ENCODE assay signal across 10 cellular contexts in genomic region chr12:100404769-100405407, GRCh38. TPM values are rescaled to one million over a fixed set of nuclear protein-coding genes. Genes with fewer than 3 reads are reported as not detected.
DNase-seq lines count a peak whose midpoint lies in the region; ATAC-seq and TF ChIP-seq lines count a peak whose summit lies in the region.
"Had no signal": no experiment of that assay in that cellular context is flagged by ENCODE, and none has a peak within 500 bp of the region (broad histone marks: within the 10 kb centered on the region; RNA-seq: fewer than 3 reads in every experiment).

No MANE protein-coding gene starts in this region.

- H3K4me1 ChIP-seq in DND-41 (ENCODE audit: insufficient read depth, low read length) = no peaks in the 10 kb centered on the region

- no peaks in the 10 kb centered on the region for H3K79me2 ChIP-seq in DND-41 (ENCODE audit: insufficient read depth, low read length)

- H2AFZ ChIP-seq in DND-41 (ENCODE audit: low read depth, low read length) = no peak overlapping the region

- H3K4me2 ChIP-seq in DND-41 (ENCODE audit: insufficient read depth, low read length) = no peak overlapping the region

- no peak overlapping the region for H3K27ac ChIP-seq in DND-41 (ENCODE audit: low read length)

- ATAC-seq in DND-41 (ENCODE audit: insufficient read depth, low read depth) (peak; percentile 65; the same call in 1 of the 3 replicates), GM19395 (IDR thresholded peaks at IDR 0.05; ENCODE audit: unreplicated experiment) (peak; percentile 79), GM21360 (IDR thresholded peaks at IDR 0.05; ENCODE audit: unreplicated experiment) (no peak)

- TF ChIP-seq CTCF in DND-41 (IDR thresholded peaks at IDR 0.05; ENCODE audit: borderline replicate concordance, extremely low read depth, low read length, poor library complexity, severe bottlenecking) (peak; percentile 67), LNCAP (IDR thresholded peaks at IDR 0.05) (peak; percentile 63)

- H4K20me1 ChIP-seq in DND-41 (ENCODE audit: insufficient read depth, low read length) = no peaks in the 10 kb centered on the region

- DNase-seq in DND-41 (peak; percentile 53), iris pigment epithelial cell (ENCODE audit: low read depth) (peak; percentile 26), A172 (ENCODE audit: low spot score) (no peak)
- peak; percentile 3 for DNase-seq in activated CD4-positive, alpha-beta T cell treated with anti-CD3 and anti-CD28 coated beads, Interleukin-2, amount 50 U/mL, for 1 hour
- DNase-seq in effector CD4-positive, alpha-beta T cell = no peak
- DNase-seq: naive B cell had no signal

- no peaks in the 10 kb centered on the region for H3K36me3 ChIP-seq in DND-41 (ENCODE audit: insufficient read depth, low read length)

- H3K27me3 ChIP-seq in DND-41 (ENCODE audit: insufficient read depth, low read length, poor library complexity) = no peaks in the 10 kb centered on the region

- no peaks in the 10 kb centered on the region for H3K9me3 ChIP-seq in DND-41 (ENCODE audit: insufficient read depth, low read length, severe bottlenecking)

- H3K9ac ChIP-seq in DND-41 (ENCODE audit: low read depth, low read length) = no peak overlapping the region

- H3K4me3 ChIP-seq in DND-41 (ENCODE audit: low read depth in 1 of 2, low read length in 2 of 2) = no peak overlapping the region

RNA-seq across cellular contexts. Expression of gene SLC17A8, which starts 48.0 kb away (rescaled TPM):
- not detected in 2 replicates for total RNA-seq in A172 (2014; rRNA removed; shearing (Covaris generic))
- total RNA-seq: T-helper 1 cell treated with Interleukin-12 subunit alpha and Interleukin-12 subunit beta and Interleukin-4 antibody, amounts not matched to agents 30 ng/mL and 1 ng/mL, for 36 hours had no signal

Comparison
In these comparisons a context has a peak if more than half of its experiments do, and no peak if none do; other contexts are left out.
1. DNase-seq: peak in DND-41 (single experiment), activated CD4-positive, alpha-beta T cell treated with anti-CD3 and anti-CD28 coated beads, Interleukin-2, amount 50 U/mL, for 1 hour (single experiment) and iris pigment epithelial cell (single experiment); none in A172 (single experiment) and effector CD4-positive, alpha-beta T cell (single experiment).